ENCODE assay signal across 9 cellular contexts in the genomic region with DNA sequence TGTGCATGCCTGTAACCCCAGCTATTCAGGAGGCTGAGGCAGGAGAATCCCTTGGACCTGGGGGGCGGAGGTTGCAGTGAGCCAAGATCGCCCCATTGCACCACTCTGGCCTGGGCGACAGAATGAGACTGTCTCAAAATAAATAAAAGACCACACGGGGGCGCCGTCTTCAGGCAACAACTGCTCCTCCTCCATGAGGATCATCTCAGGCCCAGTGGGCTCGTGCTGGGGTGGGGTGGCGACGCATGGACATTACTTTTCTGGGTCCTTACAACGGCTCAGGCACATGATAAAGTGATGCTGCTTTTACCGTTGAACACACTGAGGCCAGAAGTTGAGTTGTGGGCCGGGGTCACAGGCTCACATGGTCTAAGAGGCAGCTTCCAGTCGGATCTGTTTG. TPM values are rescaled to one million over a fixed set of nuclear protein-coding genes. Genes with fewer than 3 reads are reported as not detected.
DNase-seq lines count a peak whose midpoint lies in the region; ATAC-seq and TF ChIP-seq lines count a peak whose summit lies in the region.
"Had no signal": no experiment of that assay in that cellular context is flagged by ENCODE, and none has a peak within 500 bp of the region (broad histone marks: within the 10 kb centered on the region; RNA-seq: fewer than 3 reads in every experiment).

No MANE protein-coding gene starts in this region.

- peaks cover 45% of the 10 kb centered on the region for H3K4me1 Mint-ChIP-seq in activated T-cell treated with anti-CD3 and anti-CD28 coated beads, Interleukin-2, amount 50 U/mL, for 4 hours (ENCODE audit: low read depth)
- H3K4me1 Mint-ChIP-seq in type B pancreatic cell (ENCODE audit: unreplicated experiment): peaks cover 19% of the 10 kb centered on the region

- no peak for ATAC-seq in activated T-cell treated with anti-CD3 and anti-CD28 coated beads, Interleukin-2, amount 50 U/mL, for 4 hours
- ATAC-seq in GM18498 (IDR thresholded peaks at IDR 0.05; ENCODE audit: unreplicated experiment): no peak
- ATAC-seq in GM21737 (IDR thresholded peaks at IDR 0.05; ENCODE audit: unreplicated experiment): no peak

- DNase-seq in activated T-cell treated with anti-CD3 and anti-CD28 coated beads, Interleukin-2, amount 50 U/mL, for 4 hours: peak; percentile 26
- no peak for DNase-seq in activated T-cell treated with anti-CD3 and anti-CD28 coated beads, Interleukin-2, amount 50 U/mL, for 1 hour
- DNase-seq in NCI-H1092 treated with DMSO at 0.1 percent for 48 hours (lab: John Stamatoyannopoulos, UW): peak; percentile 59
- peak; percentile 17 for DNase-seq in activated T-helper 1 cell treated with Interleukin-2 at 50 U/mL for 16 hours (ENCODE audit: low read depth)
- peak; percentile 89 for DNase-seq in iPS-NIHi11 (ENCODE audit: low spot score)
- no peak for DNase-seq in type B pancreatic cell (ENCODE audit: extremely low spot score, unreplicated experiment)

- H3K36me3 Mint-ChIP-seq in activated T-cell treated with anti-CD3 and anti-CD28 coated beads, Interleukin-2, amount 50 U/mL, for 4 hours (ENCODE audit: insufficient read depth): no peaks in the 10 kb centered on the region
- H3K36me3 Mint-ChIP-seq in type B pancreatic cell: no peaks in the 10 kb centered on the region
- H3K36me3 Mint-ChIP-seq: activated naive CD8-positive, alpha-beta T cell had no signal

- TF ChIP-seq CTCF in type B pancreatic cell (conservative IDR thresholded peaks at IDR 0.05): peak; percentile 71

- H3K27me3 Mint-ChIP-seq in activated T-cell treated with anti-CD3 and anti-CD28 coated beads, Interleukin-2, amount 50 U/mL, for 4 hours (ENCODE audit: low read depth): peaks cover 5% of the 10 kb centered on the region
- H3K27me3 Mint-ChIP-seq in type B pancreatic cell: no peaks in the 10 kb centered on the region

- H3K9me3 Mint-ChIP-seq in activated T-cell treated with anti-CD3 and anti-CD28 coated beads, Interleukin-2, amount 50 U/mL, for 4 hours: no peaks in the 10 kb centered on the region
- H3K9me3 Mint-ChIP-seq in type B pancreatic cell: no peaks in the 10 kb centered on the region

- H3K4me3 Mint-ChIP-seq in activated T-cell treated with anti-CD3 and anti-CD28 coated beads, Interleukin-2, amount 50 U/mL, for 4 hours: no peak overlapping the region
- no peak overlapping the region for H3K4me3 Mint-ChIP-seq in type B pancreatic cell
- H3K4me3 Mint-ChIP-seq: activated naive CD8-positive, alpha-beta T cell had no signal

- peak overlapping the region; percentile 11 for H3K27ac Mint-ChIP-seq in type B pancreatic cell
- H3K27ac Mint-ChIP-seq: activated naive CD8-positive, alpha-beta T cell had no signal

RNA-seq across cellular contexts. Expression of a gene that starts 56.2 kb away (rescaled TPM):
- 10 to 100 TPM; 60.3 to 66.8 (median 63.0) TPM for total RNA-seq in activated T-cell treated with anti-CD3 and anti-CD28 coated beads, Interleukin-2, amount 50 U/mL, for 4 hours
- 39.1 and 66.9 TPM in 2 replicates for total RNA-seq in type B pancreatic cell (ENCODE audit: low replicate concordance)

RNA-seq across cellular contexts. Expression of a gene that starts 56.3 kb away (rescaled TPM):
- total RNA-seq in activated T-cell treated with anti-CD3 and anti-CD28 coated beads, Interleukin-2, amount 50 U/mL, for 4 hours: 10 to 100 TPM; 19.0 to 27.6 (median 21.5) TPM
- total RNA-seq in type B pancreatic cell (ENCODE audit: low replicate concordance): 17.3 and 21.7 TPM in 2 replicates

Comparison
In these comparisons a context has a peak if more than half of its experiments do, and no peak if none do; other contexts are left out.
1. DNase-seq: peak in activated T-cell treated with anti-CD3 and anti-CD28 coated beads, Interleukin-2, amount 50 U/mL, for 4 hours (single experiment), NCI-H1092 treated with DMSO at 0.1 percent for 48 hours (single experiment), activated T-helper 1 cell treated with Interleukin-2 at 50 U/mL for 16 hours (single experiment) and iPS-NIHi11 (single experiment); none in activated T-cell treated with anti-CD3 and anti-CD28 coated beads, Interleukin-2, amount 50 U/mL, for 1 hour (single experiment) and type B pancreatic cell (single experiment).